In the genomic region with DNA sequence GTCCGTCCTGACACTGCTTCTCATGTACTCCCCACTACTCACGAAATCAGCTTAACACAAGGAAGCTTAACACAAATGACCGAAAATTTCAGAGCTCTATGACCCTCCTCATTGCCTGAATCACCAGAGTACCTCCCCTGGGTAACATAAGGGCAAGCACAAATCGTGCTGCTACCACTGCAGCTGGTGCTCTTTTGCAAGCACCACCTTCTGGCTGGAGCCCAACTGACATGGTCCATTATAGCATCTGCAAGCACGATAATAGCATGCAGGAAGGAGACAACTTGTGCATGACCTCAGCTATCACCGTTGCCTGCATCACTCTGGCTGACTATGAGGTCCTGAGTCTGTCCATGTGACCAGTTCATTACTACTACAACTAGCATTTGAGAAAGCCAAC, we compare ENCODE assay signal across 17 cellular contexts.
"Had no signal": no experiment of that assay in that cellular context is flagged by ENCODE, and none has a peak within 500 bp of the region (broad histone marks: within the 10 kb centered on the region; RNA-seq: fewer than 3 reads in every experiment).

No MANE protein-coding gene starts in this region.

- DNase-seq: Kasumi-1, KG1, MM.1S, NCI-H1092 treated with DMSO at 0.1 percent for 48 hours, NCI-H1436, NCI-H187, NCI-H2029, NCI-H2081 treated with DMSO at 0.1 percent for 48 hours, NCI-H2227 treated with DMSO at 0.1 percent for 48 hours, NCI-H526 treated with DMSO at 0.1 percent for 48 hours, NCI-H774, PC-9, Peyer's patch, SK-N-SH, SW 1271, T-cell had no signal

- H3K4me2 ChIP-seq: PC-9, SK-N-SH had no signal

- H3K9me3 ChIP-seq: Peyer's patch, SK-N-SH had no signal

- H3K4me3 ChIP-seq: PC-9, Peyer's patch had no signal

- H3K27ac ChIP-seq: PC-9, Peyer's patch had no signal

- ATAC-seq: Right ventricle myocardium inferior, T-cell had no signal

- H2AFZ ChIP-seq: PC-9 had no signal

- H3K9ac ChIP-seq: SK-N-SH had no signal

- H3K27me3 ChIP-seq: Peyer's patch had no signal

- H3K36me3 ChIP-seq: Peyer's patch had no signal

- H3K4me1 ChIP-seq: Peyer's patch had no signal
